In the genomic region with DNA sequence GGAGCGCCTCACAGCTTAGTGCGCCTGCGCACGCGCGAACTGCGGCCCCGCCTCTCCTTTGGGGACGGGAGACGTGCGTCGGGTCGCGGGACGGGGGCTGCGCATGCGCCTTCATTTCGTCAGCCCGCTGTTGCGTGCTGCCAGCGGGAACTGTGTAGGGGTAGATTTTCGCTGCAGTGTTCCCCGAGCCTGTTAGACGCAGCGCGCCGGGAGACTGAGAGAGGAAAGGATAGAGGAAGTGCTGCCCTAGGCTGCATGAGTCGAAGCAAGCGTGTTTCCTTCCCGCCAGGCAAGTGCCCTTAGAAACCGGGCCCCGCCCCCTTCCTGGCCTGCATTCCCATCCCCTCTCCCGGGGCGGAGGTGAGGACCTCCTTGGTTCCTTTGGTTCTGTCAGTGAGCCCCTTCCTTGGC, we compare ENCODE assay signal across 8 cellular contexts. TPM values are rescaled to one million over a fixed set of nuclear protein-coding genes. Genes with fewer than 3 reads are reported as not detected.
A peak's percentile ranks its signal among the peaks of the same experiment; 100 is the strongest.
DNase-seq lines count a peak whose midpoint lies in the region; ATAC-seq and TF ChIP-seq lines count a peak whose summit lies in the region.

No MANE protein-coding gene starts in this region.

- peak overlapping the region; percentile 56 for H3K4me3 ChIP-seq in HAP-1
- H3K4me3 ChIP-seq in RWPE2 (ENCODE audit: severe bottlenecking): peak overlapping the region; percentile 54
- peak overlapping the region; percentile 76 for H3K4me3 ChIP-seq in fibroblast of pulmonary artery (replicated peaks; ENCODE audit: low read depth, low read length)

- H3K36me3 Mint-ChIP-seq in nephron (ENCODE audit: low read depth): peaks cover 19% of the 10 kb centered on the region

- peak; percentile 93 for DNase-seq in G401 (ENCODE audit: low spot score)
- peak; percentile 91 to 96 for DNase-seq in HAP-1 (ENCODE audit: low spot score in 2 of 2)
- DNase-seq in M059J (ENCODE audit: low read depth): peak; percentile 94
- DNase-seq in RWPE2 (ENCODE audit: low spot score): peak; percentile 95
- DNase-seq in activated effector memory CD4-positive, alpha-beta T cell treated with Interleukin-2 at 50 U/mL for 16 hours: peak; percentile 91
- peak; percentile 96 for DNase-seq in fibroblast of pulmonary artery (ENCODE audit: low read depth)
- DNase-seq in stimulated activated naive CD8-positive, alpha-beta T cell treated with anti-CD3 and anti-CD28 coated beads, Interleukin-15, Interleukin-2, amounts not matched to agents 100 U/mL and 50 U/mL, for 24 hours: peak; percentile 97

- no peak for TF ChIP-seq CTCF in RWPE2 (IDR thresholded peaks at IDR 0.05; ENCODE audit: poor library complexity, severe bottlenecking)
- no peak for TF ChIP-seq CTCF in fibroblast of pulmonary artery (IDR thresholded peaks at IDR 0.05; ENCODE audit: low read length, missing control alignments)
- TF ChIP-seq CTCF in nephron (IDR thresholded peaks at IDR 0.05; ENCODE audit: unreplicated experiment in 3 of 3): no peak

- peak; percentile 74 for ATAC-seq in RWPE2 (ENCODE audit: low read depth)
- ATAC-seq in stimulated activated naive CD8-positive, alpha-beta T cell treated with anti-CD3 and anti-CD28 coated beads, Interleukin-15, Interleukin-2, amounts not matched to agents 100 U/mL and 50 U/mL, for 24 hours: peak; percentile 89

- H3K9me3 Mint-ChIP-seq in nephron: no peaks in the 10 kb centered on the region

- H3K36me3 ChIP-seq in HAP-1 (replicated peaks) (peaks cover 10% of the 10 kb centered on the region), RWPE2 (ENCODE audit: low read depth) (peaks cover 46% of the 10 kb centered on the region)

- H3K27me3 Mint-ChIP-seq in nephron (ENCODE audit: low read depth): no peaks in the 10 kb centered on the region

- H3K4me1 Mint-ChIP-seq in nephron: peaks cover 55% of the 10 kb centered on the region

- in situ Hi-C loops in G401 (cut with HindIII; ENCODE audit: low sequenced_read_pairs) (no loop called here), HAP-1 (cut with MboI; ENCODE audit: low sequenced_read_pairs) (no loop called here)

- peak overlapping the region; percentile 96 to 98 (median 98) for H3K27ac Mint-ChIP-seq in nephron

- peak overlapping the region; percentile 92 to 96 (median 93) for H3K4me3 Mint-ChIP-seq in nephron

- peak overlapping the region; percentile 95 for H3K27ac ChIP-seq in RWPE2 (ENCODE audit: poor library complexity, severe bottlenecking)

- no peaks in the 10 kb centered on the region for H3K9me3 ChIP-seq in HAP-1
- no peaks in the 10 kb centered on the region for H3K9me3 ChIP-seq in RWPE2 (ENCODE audit: severe bottlenecking)

- H3K27me3 ChIP-seq in HAP-1 (ENCODE audit: low read depth) (no peaks in the 10 kb centered on the region), RWPE2 (ENCODE audit: insufficient read depth, poor library complexity, severe bottlenecking) (no peaks in the 10 kb centered on the region)

- H3K4me1 ChIP-seq in HAP-1 (peaks cover 20% of the 10 kb centered on the region), RWPE2 (ENCODE audit: insufficient read depth, poor library complexity, severe bottlenecking) (peaks cover 29% of the 10 kb centered on the region)

RNA-seq across cellular contexts. Expression of a gene that starts 12.3 kb away (rescaled TPM):
- total RNA-seq in G401 (2014; rRNA removed; shearing (Covaris generic)): not detected in 2 replicates
- total RNA-seq in M059J (2014; rRNA removed; shearing (Covaris generic)): 34.2 and 36.6 TPM in 2 replicates

RNA-seq across cellular contexts. Expression of a gene that starts 12.3 kb away (rescaled TPM):
- 17.1 and 17.4 TPM in 2 replicates for total RNA-seq in G401 (2014; rRNA removed; shearing (Covaris generic))
- 27.8 and 33.8 TPM in 2 replicates for total RNA-seq in M059J (2014; rRNA removed; shearing (Covaris generic))

Comparison
In these comparisons a context has a peak if more than half of its experiments do, and no peak if none do; other contexts are left out.
1. Peak in every context shown above with its lines: DNase-seq, ATAC-seq, H3K4me3 ChIP-seq and H3K27ac ChIP-seq.
2. RNA of a gene that starts 12.3 kb away (total RNA-seq): 34.2 to 36.6 TPM in M059J; not detected in G401; every median in the first group is over 10 times any median in the second.